In genomic region chr12:7972734-7973488, GRCh38 we compare ENCODE assay signal across 15 cellular contexts. TPM values are rescaled to one million over a fixed set of nuclear protein-coding genes. Genes with fewer than 3 reads are reported as not detected.
DNase-seq lines count a peak whose midpoint lies in the region; ATAC-seq and TF ChIP-seq lines count a peak whose summit lies in the region.
"Had no signal": no experiment of that assay in that cellular context is flagged by ENCODE, and none has a peak within 500 bp of the region (broad histone marks: within the 10 kb centered on the region; RNA-seq: fewer than 3 reads in every experiment).

No MANE protein-coding gene starts in this region.

- no peak overlapping the region for H3K4me3 ChIP-seq in CD4-positive, alpha-beta memory T cell (ENCODE audit: low read length in 2 of 2)
- H3K4me3 ChIP-seq in HCT116 (replicated peaks in 1 of 2; ENCODE audit: low read depth in 1 of 2, low read length in 2 of 2): no peak overlapping the region
- H3K4me3 ChIP-seq in mucosa of descending colon: no peak overlapping the region
- H3K4me3 ChIP-seq: breast epithelium, MG63 had no signal

- BruUV-seq in HCT116 (replicated peaks; lab: Mats Ljungman, UMichigan): no TSS peak

- CTCF ChIA-PET in CD4-positive, alpha-beta memory T cell (lab: Charles Lee; ENCODE audit: partially characterized antibody): interaction anchor here (0.6 to 3.0 kb wide), 6 partner anchors 12 to 54 kb away, joined by 3 to 11 read pairs (median 6); partner anchors contain the start of gene SLC2A3
- CTCF ChIA-PET in HCT116 (lab: Charles Lee): interaction anchor here (0.6 kb wide), 2 partner anchors 54 to 105 kb away, joined by 3 read pairs; no protein-coding TSS in a partner anchor

- peak overlapping the region; percentile 38 for H3K27ac ChIP-seq in CD4-positive, alpha-beta memory T cell (ENCODE audit: low read depth, low read length)
- no peak overlapping the region for H3K27ac ChIP-seq in HCT116 (ENCODE audit: low read depth, low read length)
- H3K27ac ChIP-seq: breast epithelium had no signal

- POLR2A ChIA-PET in CD4-positive, alpha-beta memory T cell (lab: Charles Lee; ENCODE audit: partially characterized antibody): interaction anchor here (0.6 to 7.2 kb wide), 3 partner anchors 13 to 769 kb away, joined by 3 to 158 read pairs (median 6); partner anchors contain the start of gene SLC2A3
- POLR2A ChIA-PET in HCT116 (lab: Charles Lee): no interaction called here

- no peaks in the 10 kb centered on the region for H4K20me1 ChIP-seq in HCT116 (ENCODE audit: insufficient read depth)

- no peaks in the 10 kb centered on the region for H3K79me2 ChIP-seq in HCT116 (ENCODE audit: insufficient read depth, low read length)

- intact Hi-C loops in CD4-positive, alpha-beta memory T cell (cut with micrococcal nuclease): no loop called here
- intact Hi-C loops in HCT116 (cut with micrococcal nuclease) (no loop called here), mucosa of descending colon (cut with DNase I, micrococcal nuclease) (no loop called here)

- no peak for TF ChIP-seq POLR2A in HCT116 (IDR thresholded peaks at IDR 0.05; ENCODE audit: borderline replicate concordance, extremely low read depth, insufficient read depth, insufficient read length)

- H3K36me3 Mint-ChIP-seq in CD4-positive, alpha-beta memory T cell: peaks cover 0 to 4% of the 10 kb centered on the region in 2 donors
- peaks cover 19% of the 10 kb centered on the region for H3K36me3 Mint-ChIP-seq in activated naive CD8-positive, alpha-beta T cell treated with anti-CD3 and anti-CD28 coated beads for 36 hours
- peaks cover 7% of the 10 kb centered on the region for H3K36me3 Mint-ChIP-seq in nephron progenitor cell (ENCODE audit: low read depth)

- TF ChIP-seq CTCF in HCT116 (IDR thresholded peaks at IDR 0.05 in 2 of 3, conservative IDR thresholded peaks at IDR 0.05 in 1 of 3; ENCODE audit: borderline replicate concordance in 1 of 3, insufficient read depth in 1 of 3, low read depth in 2 of 3, low read length in 2 of 3) (no peak), nephron progenitor cell (IDR thresholded peaks at IDR 0.05) (no peak), mucosa of descending colon (IDR thresholded peaks at IDR 0.05) (no peak)

- no peak overlapping the region for H3K9ac ChIP-seq in HCT116 (ENCODE audit: low read length)

- H2AFZ ChIP-seq in HCT116 (ENCODE audit: low read depth, low read length, poor library complexity, severe bottlenecking): peak overlapping the region; percentile 26

- 0 out of 2 replicates have a peak overlapping the region, but pooled peaks have one; percentile 50 for H3K4me2 ChIP-seq in HCT116 (ENCODE audit: low read length)

- no peak for DNase-seq in CD4-positive, alpha-beta memory T cell
- no peak for DNase-seq in HCT116 (ENCODE audit: low read depth, low spot score)
- DNase-seq in activated naive CD8-positive, alpha-beta T cell treated with anti-CD3 and anti-CD28 coated beads for 36 hours: no peak
- DNase-seq in nephron progenitor cell: no peak
- DNase-seq in NCI-H2029 (lab: John Stamatoyannopoulos, UW): no peak
- DNase-seq in mucosa of descending colon: no peak
- DNase-seq: GDM1, H7, islet precursor cell, MG63, NCI-H2029 treated with DMSO at 0.1 percent for 48 hours, NCI-H82 had no signal

- TF ChIP-seq RAD21 in HCT116 (IDR thresholded peaks at IDR 0.05; ENCODE audit: low read depth): no peak

- RAD21 ChIA-PET in HCT116 (lab: Charles Lee; ENCODE audit: low non-redundant PET in 1 of 2, low total read pairs in 2 of 2, uncharacterized antibody in 2 of 2, unreplicated experiment in 2 of 2): no interaction called here

- H3K27ac Mint-ChIP-seq in CD4-positive, alpha-beta memory T cell: peak overlapping the region; percentile 82 to 97 (median 92)
- H3K27ac Mint-ChIP-seq in activated naive CD8-positive, alpha-beta T cell treated with anti-CD3 and anti-CD28 coated beads for 36 hours: peak overlapping the region; percentile 90
- peak overlapping the region; percentile 66 for H3K27ac Mint-ChIP-seq in nephron progenitor cell

- peak overlapping the region; percentile 49 to 84 (median 74) for H3K4me3 Mint-ChIP-seq in CD4-positive, alpha-beta memory T cell
- H3K4me3 Mint-ChIP-seq in activated naive CD8-positive, alpha-beta T cell treated with anti-CD3 and anti-CD28 coated beads for 36 hours: peak overlapping the region; percentile 76
- H3K4me3 Mint-ChIP-seq in nephron progenitor cell: peak overlapping the region; percentile 20

- H3K4me1 ChIP-seq in CD4-positive, alpha-beta memory T cell (ENCODE audit: insufficient read depth, low read length): peaks cover 34% of the 10 kb centered on the region
- H3K4me1 ChIP-seq in HCT116 (ENCODE audit: control insufficient read depth in 1 of 2, insufficient read depth in 2 of 2, low read length in 2 of 2) (peaks cover 17 to 48% of the 10 kb centered on the region in 2 experiments), mucosa of descending colon (ENCODE audit: low read depth) (peaks cover 3% of the 10 kb centered on the region)
- H3K4me1 ChIP-seq: breast epithelium had no signal

- peaks cover 0 to 6% (median 0%) of the 10 kb centered on the region in 8 donors for H3K9me3 Mint-ChIP-seq in CD4-positive, alpha-beta memory T cell
- peaks cover 3% of the 10 kb centered on the region for H3K9me3 Mint-ChIP-seq in activated naive CD8-positive, alpha-beta T cell treated with anti-CD3 and anti-CD28 coated beads for 36 hours
- peaks cover 12% of the 10 kb centered on the region for H3K9me3 Mint-ChIP-seq in nephron progenitor cell

- H3K4me1 Mint-ChIP-seq in CD4-positive, alpha-beta memory T cell: peaks cover 15 to 29% (median 23%) of the 10 kb centered on the region in 4 donors
- peaks cover 27% of the 10 kb centered on the region for H3K4me1 Mint-ChIP-seq in activated naive CD8-positive, alpha-beta T cell treated with anti-CD3 and anti-CD28 coated beads for 36 hours
- peaks cover 45% of the 10 kb centered on the region for H3K4me1 Mint-ChIP-seq in nephron progenitor cell

- no peaks in the 10 kb centered on the region for H3K27me3 ChIP-seq in CD4-positive, alpha-beta memory T cell (ENCODE audit: insufficient read depth, low read length)
- no peaks in the 10 kb centered on the region for H3K27me3 ChIP-seq in HCT116 (ENCODE audit: insufficient read depth, low read length)
- H3K27me3 ChIP-seq: breast epithelium, MG63 had no signal

- H3K27me3 Mint-ChIP-seq in CD4-positive, alpha-beta memory T cell: peaks cover 0 to 3% of the 10 kb centered on the region in 2 donors
- H3K27me3 Mint-ChIP-seq in activated naive CD8-positive, alpha-beta T cell treated with anti-CD3 and anti-CD28 coated beads for 36 hours: no peaks in the 10 kb centered on the region
- H3K27me3 Mint-ChIP-seq in nephron progenitor cell (ENCODE audit: low read depth, poor library complexity): peaks cover 5% of the 10 kb centered on the region

- no peaks in the 10 kb centered on the region for H3K9me2 ChIP-seq in HCT116 (ENCODE audit: insufficient read depth)

- no peaks in the 10 kb centered on the region for H3K9me3 ChIP-seq in CD4-positive, alpha-beta memory T cell (ENCODE audit: control insufficient read depth in 1 of 2, low read length in 2 of 2)
- H3K9me3 ChIP-seq in HCT116 (ENCODE audit: control insufficient read depth in 1 of 2, insufficient read depth in 1 of 2, low read depth in 1 of 2, low read length in 2 of 2) (no peaks in the 10 kb centered on the region), mucosa of descending colon (no peaks in the 10 kb centered on the region)
- H3K9me3 ChIP-seq: breast epithelium, MG63 had no signal

- no peak for ATAC-seq in HCT116
- no peak for ATAC-seq in GM21723 (IDR thresholded peaks at IDR 0.05; ENCODE audit: unreplicated experiment)
- no peak for ATAC-seq in mucosa of descending colon
- ATAC-seq: Right ventricle myocardium inferior had no signal

- no peaks in the 10 kb centered on the region for H3K36me3 ChIP-seq in CD4-positive, alpha-beta memory T cell (ENCODE audit: insufficient read depth, low read length)
- no peaks in the 10 kb centered on the region for H3K36me3 ChIP-seq in HCT116 (ENCODE audit: control insufficient read depth in 1 of 2, insufficient read depth in 2 of 2, low read length in 2 of 2)
- no peaks in the 10 kb centered on the region for H3K36me3 ChIP-seq in mucosa of descending colon (ENCODE audit: low read depth)
- H3K36me3 ChIP-seq: breast epithelium, MG63 had no signal

TF ChIP-seq in HCT116, 20 proteins besides CTCF, POLR2A, EP300 and RAD21 (continues in another document):
- TF ChIP-seq ZNF274 (IDR thresholded peaks at IDR 0.05; ENCODE audit: low read depth, low read length) (no peak), ZFX (IDR thresholded peaks at IDR 0.05) (no peak), FOSL1 (IDR thresholded peaks at IDR 0.05; ENCODE audit: low read depth) (no peak)

RNA-seq across cellular contexts. Expression of gene SLC2A3, which starts 36.9 kb away (rescaled TPM):
- total RNA-seq in CD4-positive, alpha-beta memory T cell: 100 to 1,000 TPM; 157 to 158 TPM
- polyA plus RNA-seq in CD4-positive, alpha-beta memory T cell: 100 to 1,000 TPM; 100 to 275 TPM
- total RNA-seq in HCT116 (2021; ENCODE audit: unreplicated experiment) (10.5 TPM), mucosa of descending colon (10 to 100 TPM; 11.9 to 19.9 (median 18.0) TPM)
- polyA plus RNA-seq in HCT116 (2012): 7.0 TPM in 2 replicates
- 100 to 1,000 TPM; 125 to 147 TPM for total RNA-seq in activated naive CD8-positive, alpha-beta T cell treated with anti-CD3 and anti-CD28 coated beads for 36 hours

RNA-seq across cellular contexts. Expression of gene FOXJ2, which starts 59.6 kb away (rescaled TPM):
- total RNA-seq in CD4-positive, alpha-beta memory T cell: 10 to 100 TPM; 32.4 to 33.4 TPM
- 10 to 100 TPM in 1 of 2 donors, 1 to 10 TPM in 1; 4.8 to 18.3 TPM for polyA plus RNA-seq in CD4-positive, alpha-beta memory T cell
- 20.3 TPM for total RNA-seq in HCT116 (2021; ENCODE audit: unreplicated experiment)
- polyA plus RNA-seq in HCT116 (2012): 17.7 and 17.9 TPM in 2 replicates
- 10 to 100 TPM; 15.5 to 15.9 TPM for total RNA-seq in activated naive CD8-positive, alpha-beta T cell treated with anti-CD3 and anti-CD28 coated beads for 36 hours
- total RNA-seq in mucosa of descending colon: 10 to 100 TPM; 10.8 to 24.0 (median 12.3) TPM

Comparison
In these comparisons a context has a peak if more than half of its experiments do, and no peak if none do; other contexts are left out.
1. H3K4me3 Mint-ChIP-seq: peak in every context shown above with its lines; median percentile 76 in activated naive CD8-positive, alpha-beta T cell treated with anti-CD3 and anti-CD28 coated beads for 36 hours; 74 in CD4-positive, alpha-beta memory T cell; 20 in nephron progenitor cell.
2. RNA of gene SLC2A3, which starts 36.9 kb away (total RNA-seq): 157 to 158 TPM in CD4-positive, alpha-beta memory T cell and 125 to 147 TPM in activated naive CD8-positive, alpha-beta T cell treated with anti-CD3 and anti-CD28 coated beads for 36 hours; 11.9 to 19.9 TPM in mucosa of descending colon and 10.5 TPM in HCT116 (single experiment); every median in the first group is over 4 times any median in the second.
3. Peak in every context shown above with its lines, with median percentiles within 50 percentile points of each other: H3K27ac Mint-ChIP-seq.